ENCODE assay signal across 9 cellular contexts in the genomic region with DNA sequence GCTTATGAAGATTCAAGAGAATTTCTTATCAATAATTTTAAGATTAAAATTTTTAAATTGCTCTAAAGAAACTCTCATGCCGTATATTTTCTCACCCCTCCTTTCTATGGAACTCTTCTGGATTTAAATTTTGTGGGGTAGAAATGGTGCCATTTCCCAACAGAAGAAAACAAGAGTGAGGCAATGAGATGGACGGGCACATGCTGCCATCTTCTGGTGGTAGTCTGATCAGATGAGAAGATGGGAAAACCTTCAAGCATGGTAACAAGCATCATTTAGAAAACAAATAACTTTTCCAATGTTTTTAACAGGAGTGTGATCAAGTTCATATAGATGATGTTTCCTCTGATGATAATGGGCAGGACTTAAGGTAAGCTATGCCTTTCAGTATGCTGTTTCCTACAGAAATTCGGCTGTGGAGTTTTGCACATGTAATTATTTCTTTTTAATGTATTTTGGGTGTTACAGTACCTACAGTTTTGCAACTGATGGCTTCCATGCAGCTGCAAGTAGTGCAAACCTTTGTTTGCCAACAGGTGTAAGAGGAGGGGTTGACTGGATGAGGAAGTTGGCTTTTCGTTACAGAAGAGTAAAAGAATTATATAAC.
A peak's percentile ranks its signal among the peaks of the same experiment; 100 is the strongest.
DNase-seq lines count a peak whose midpoint lies in the region; ATAC-seq and TF ChIP-seq lines count a peak whose summit lies in the region.
"Had no signal": no experiment of that assay in that cellular context is flagged by ENCODE, and none has a peak within 500 bp of the region (broad histone marks: within the 10 kb centered on the region; RNA-seq: fewer than 3 reads in every experiment).

No MANE protein-coding gene starts in this region.

- intact Hi-C loops in vagina (cut with DNase I), result loop anchor here (10.0 kb wide), 2 partner anchors 328 to 548 kb away; no protein-coding TSS in a partner anchor

- no peaks in the 10 kb centered on the region for H3K4me1 Mint-ChIP-seq in endothelial cell (ENCODE audit: unreplicated experiment)
- H3K4me1 Mint-ChIP-seq: B cell had no signal

- no peaks in the 10 kb centered on the region for H3K27me3 Mint-ChIP-seq in endothelial cell (ENCODE audit: unreplicated experiment)

- H3K4me1 ChIP-seq in vagina, result no peaks in the 10 kb centered on the region

- H3K9me3 Mint-ChIP-seq in endothelial cell (ENCODE audit: unreplicated experiment), result no peaks in the 10 kb centered on the region

- TF ChIP-seq CTCF in endothelial cell (IDR thresholded peaks at IDR 0.05; ENCODE audit: unreplicated experiment) (peak; percentile 32), vagina (IDR thresholded peaks at IDR 0.05) (peak in 2 of 3 experiments; percentile 21 to 56)

- H3K36me3 ChIP-seq in vagina, result no peaks in the 10 kb centered on the region

- ATAC-seq in HG02884 (IDR thresholded peaks at IDR 0.05; ENCODE audit: unreplicated experiment), result no peak

- H3K27ac ChIP-seq in vagina, result no peak overlapping the region

- no peak overlapping the region for H3K4me3 ChIP-seq in vagina

- H3K36me3 Mint-ChIP-seq in endothelial cell (ENCODE audit: low read depth, unreplicated experiment), result no peaks in the 10 kb centered on the region

- no peak overlapping the region for H3K4me3 Mint-ChIP-seq in endothelial cell (ENCODE audit: unreplicated experiment)
- H3K4me3 Mint-ChIP-seq: B cell had no signal

- H3K9me3 ChIP-seq in vagina, result no peaks in the 10 kb centered on the region

- H3K27me3 ChIP-seq in vagina, result no peaks in the 10 kb centered on the region

- no peak overlapping the region for H3K27ac Mint-ChIP-seq in endothelial cell (ENCODE audit: unreplicated experiment)
- H3K27ac Mint-ChIP-seq: B cell had no signal

- peak; percentile 22 for DNase-seq in DMS153 treated with DMSO at 0.1 percent for 48 hours (lab: John Stamatoyannopoulos, UW; ENCODE audit: unreplicated experiment)
- DNase-seq in DMS153 (lab: John Stamatoyannopoulos, UW), result no peak
- peak; percentile 51 for DNase-seq in HT1080 (ENCODE audit: low read depth)
- DNase-seq in SK-N-DZ (ENCODE audit: low spot score), result peak; percentile 49
- peak; percentile 52 for DNase-seq in endothelial cell (ENCODE audit: low spot score)
- peak; percentile 75 for DNase-seq in myocyte (ENCODE audit: low read depth)
- DNase-seq in vagina (ENCODE audit: extremely low spot score in 2 of 2), result no peak

- TF ChIP-seq POLR2A in vagina (IDR thresholded peaks at IDR 0.05), result no peak

Comparison
In these comparisons a context has a peak if more than half of its experiments do, and no peak if none do; other contexts are left out.
1. DNase-seq: peak in DMS153 treated with DMSO at 0.1 percent for 48 hours (single experiment), HT1080 (single experiment), SK-N-DZ (single experiment), endothelial cell (single experiment) and myocyte (single experiment); none in DMS153 (single experiment) and vagina (0 of 2).